In genomic region chr2:148874868-148875341, GRCh38 we compare ENCODE assay signal across 8 cellular contexts. TPM values are rescaled to one million over a fixed set of nuclear protein-coding genes. Genes with fewer than 3 reads are reported as not detected.
A peak's percentile ranks its signal among the peaks of the same experiment; 100 is the strongest.
DNase-seq lines count a peak whose midpoint lies in the region; ATAC-seq and TF ChIP-seq lines count a peak whose summit lies in the region.

TSS of gene KIF5C (plus strand) at chr2:148875227. CDS start at chr2:148875618, 391 bp downstream.

- H4K20me1 ChIP-seq in PC-9 (ENCODE audit: insufficient read depth) = no peaks in the 10 kb centered on the region

- H3F3A ChIP-seq in PC-9 (ENCODE audit: insufficient read depth, low read depth) = peaks cover 2% of the 10 kb centered on the region; the same call in 1 of the 2 replicates

- H3K79me2 ChIP-seq in PC-9 (ENCODE audit: low read depth) = no peaks in the 10 kb centered on the region

- H3K9me3 Mint-ChIP-seq in CD8-positive, alpha-beta memory T cell = no peaks in the 10 kb centered on the region
- peaks cover under 1% of the 10 kb centered on the region for H3K9me3 Mint-ChIP-seq in activated T-helper 17 cell treated with anti-CD3 and anti-CD28 coated beads, Interleukin-2, amount 50 U/mL, for 72 hours
- peaks cover 4% of the 10 kb centered on the region for H3K9me3 Mint-ChIP-seq in nephron

- no peaks in the 10 kb centered on the region for H3K36me3 ChIP-seq in CD8-positive, alpha-beta memory T cell (ENCODE audit: insufficient read depth, low read length)
- no peaks in the 10 kb centered on the region for H3K36me3 ChIP-seq in PC-9 (ENCODE audit: low read depth)

- H3K9me2 ChIP-seq in PC-9 (ENCODE audit: insufficient read depth) = no peaks in the 10 kb centered on the region

- peak within 1 kb of the TSS; percentile 55 for H3K4me3 ChIP-seq in CD8-positive, alpha-beta memory T cell (ENCODE audit: low read length)
- H3K4me3 ChIP-seq in PC-9 = peak within 1 kb of the TSS; percentile 20; the same call in 1 of the 2 replicates

- intact Hi-C loops in PC-9 (cut with micrococcal nuclease; ENCODE audit: unreplicated experiment) = loop anchor here (10.0 kb wide), 1 partner anchor 230 kb away; the partner anchor contains the start of gene EPC2

- no peak for TF ChIP-seq CTCF in PC-9 (conservative IDR thresholded peaks at IDR 0.05)
- no peak for TF ChIP-seq CTCF in nephron (IDR thresholded peaks at IDR 0.05; ENCODE audit: unreplicated experiment in 3 of 3)

- H3K27me3 Mint-ChIP-seq in CD8-positive, alpha-beta memory T cell = peaks cover 26 to 45% of the 10 kb centered on the region in 2 donors
- peaks cover 2% of the 10 kb centered on the region for H3K27me3 Mint-ChIP-seq in activated T-helper 17 cell treated with anti-CD3 and anti-CD28 coated beads, Interleukin-2, amount 50 U/mL, for 72 hours
- H3K27me3 Mint-ChIP-seq in nephron (ENCODE audit: low read depth) = peaks cover 73% of the 10 kb centered on the region

- H3K27me3 ChIP-seq in CD8-positive, alpha-beta memory T cell (ENCODE audit: insufficient read depth, low read length, poor library complexity, severe bottlenecking) = peaks cover 5% of the 10 kb centered on the region
- H3K27me3 ChIP-seq in PC-9 (ENCODE audit: insufficient read depth, low read depth) = no peaks in the 10 kb centered on the region

- peak within 1 kb of the TSS; percentile 61 to 94 (median 90) for H3K27ac Mint-ChIP-seq in CD8-positive, alpha-beta memory T cell
- peak within 1 kb of the TSS; percentile 62 for H3K27ac Mint-ChIP-seq in activated T-helper 17 cell treated with anti-CD3 and anti-CD28 coated beads, Interleukin-2, amount 50 U/mL, for 72 hours
- no peak within 1 kb of the TSS for H3K27ac Mint-ChIP-seq in nephron

- ATAC-seq in GM21381 (IDR thresholded peaks at IDR 0.05; ENCODE audit: unreplicated experiment) = peak; percentile 97
- ATAC-seq in activated T-helper 17 cell treated with anti-CD3 and anti-CD28 coated beads, Interleukin-2, amount 50 U/mL, for 72 hours (replicated peaks) = peak; percentile 82
- peak; percentile 92 for ATAC-seq in stimulated activated naive CD8-positive, alpha-beta T cell treated with anti-CD3 and anti-CD28 coated beads, Interleukin-15, Interleukin-2, amounts not matched to agents 100 U/mL and 50 U/mL, for 24 hours

- H3K27ac ChIP-seq in CD8-positive, alpha-beta memory T cell (ENCODE audit: low read depth, low read length) = no peak within 1 kb of the TSS
- no peak within 1 kb of the TSS for H3K27ac ChIP-seq in PC-9

- BruUV-seq in PC-9 (replicated peaks; lab: Mats Ljungman, UMichigan) = no TSS peak

- peaks cover 17 to 21% (median 20%) of the 10 kb centered on the region in 3 donors for H3K4me1 Mint-ChIP-seq in CD8-positive, alpha-beta memory T cell
- H3K4me1 Mint-ChIP-seq in activated T-helper 17 cell treated with anti-CD3 and anti-CD28 coated beads, Interleukin-2, amount 50 U/mL, for 72 hours = peaks cover 13% of the 10 kb centered on the region
- peaks cover 7% of the 10 kb centered on the region for H3K4me1 Mint-ChIP-seq in nephron

- peak within 1 kb of the TSS; percentile 77 for H3K4me2 ChIP-seq in PC-9

- peaks cover 0 to 4% (median 0%) of the 10 kb centered on the region in 3 donors for H3K36me3 Mint-ChIP-seq in CD8-positive, alpha-beta memory T cell
- peaks cover 10% of the 10 kb centered on the region for H3K36me3 Mint-ChIP-seq in activated T-helper 17 cell treated with anti-CD3 and anti-CD28 coated beads, Interleukin-2, amount 50 U/mL, for 72 hours (ENCODE audit: low read depth)
- H3K36me3 Mint-ChIP-seq in nephron (ENCODE audit: low read depth) = no peaks in the 10 kb centered on the region

- peak within 1 kb of the TSS; percentile 87 to 96 (median 88) for H3K4me3 Mint-ChIP-seq in CD8-positive, alpha-beta memory T cell
- peak within 1 kb of the TSS; percentile 79 for H3K4me3 Mint-ChIP-seq in activated T-helper 17 cell treated with anti-CD3 and anti-CD28 coated beads, Interleukin-2, amount 50 U/mL, for 72 hours
- peak within 1 kb of the TSS; percentile 82 to 84 (median 82) for H3K4me3 Mint-ChIP-seq in nephron

- H3K4me1 ChIP-seq in CD8-positive, alpha-beta memory T cell (ENCODE audit: insufficient read depth, low read length) = peaks cover 5% of the 10 kb centered on the region
- 0 out of 2 replicates have a peak, but pooled peaks cover 10% of the 10 kb centered on the region for H3K4me1 ChIP-seq in PC-9 (replicated peaks; ENCODE audit: insufficient read depth)

- POLR2A ChIA-PET in CD8-positive, alpha-beta memory T cell (lab: Charles Lee) = interaction anchor here (2.2 kb wide), 1 partner anchor 229 kb away, joined by 7 read pairs; no protein-coding TSS in a partner anchor
- POLR2A ChIA-PET in PC-9 (lab: Charles Lee; ENCODE audit: unreplicated experiment) = no interaction called here

- DNase-seq in CD8-positive, alpha-beta memory T cell = peak; percentile 77 to 91 (median 80)
- DNase-seq in HT1080 (ENCODE audit: low read depth) (peak; percentile 76), PC-9 (peak; percentile 62 to 66), fibroblast of peridontal ligament (ENCODE audit: extremely low read depth) (peak; percentile 49)
- peak; percentile 92 for DNase-seq in stimulated activated naive CD8-positive, alpha-beta T cell treated with anti-CD3 and anti-CD28 coated beads, Interleukin-15, Interleukin-2, amounts not matched to agents 100 U/mL and 50 U/mL, for 24 hours

- CTCF ChIA-PET in CD8-positive, alpha-beta memory T cell (lab: Charles Lee) = no interaction called here
- CTCF ChIA-PET in PC-9 (lab: Charles Lee) = no interaction called here

- no peaks in the 10 kb centered on the region for H3K9me3 ChIP-seq in CD8-positive, alpha-beta memory T cell (ENCODE audit: low read length)
- H3K9me3 ChIP-seq in PC-9 (ENCODE audit: insufficient read depth, low read depth) = no peaks in the 10 kb centered on the region

- peak within 1 kb of the TSS; percentile 60; the same call in 1 of the 2 replicates for H2AFZ ChIP-seq in PC-9

RNA-seq across cellular contexts. Expression of gene KIF5C, which starts in this region (rescaled TPM):
- 10 to 100 TPM; 18.2 to 19.8 TPM for total RNA-seq in CD8-positive, alpha-beta memory T cell
- 3.4 TPM for polyA plus RNA-seq in CD8-positive, alpha-beta memory T cell
- total RNA-seq in HT1080 (2014; rRNA removed; shearing (Covaris generic)) = 4.7 and 5.4 TPM in 2 replicates
- polyA plus RNA-seq in HT1080 (2015; cell fraction: cytosol; rRNA removed) = 4.2 and 4.6 TPM in 2 replicates
- polyA plus RNA-seq in HT1080 (2015; cell fraction: nucleus; rRNA removed) = 6.3 and 6.4 TPM in 2 replicates
- total RNA-seq in PC-9 (2021) = 0.07 and 0.23 TPM in 2 replicates
- total RNA-seq in activated T-helper 17 cell treated with anti-CD3 and anti-CD28 coated beads, Interleukin-2, amount 50 U/mL, for 72 hours = 10 to 100 TPM; 33.1 to 43.8 TPM

Comparison
In these comparisons a context has a peak if more than half of its experiments do, and no peak if none do; other contexts are left out.
1. Peak in DNase-seq, H3K4me3 ChIP-seq and H3K4me2 ChIP-seq in PC-9; RNA of the gene not detected or under 1 TPM.
2. H3K27ac Mint-ChIP-seq: peak in CD8-positive, alpha-beta memory T cell (8 of 8) and activated T-helper 17 cell treated with anti-CD3 and anti-CD28 coated beads, Interleukin-2, amount 50 U/mL, for 72 hours (single experiment); none in nephron (0 of 3).
3. Peak in every context shown above with its lines, with median percentiles within 50 percentile points of each other: DNase-seq, H3K4me3 Mint-ChIP-seq and ATAC-seq.